Comparison of ENCODE assay signal across 8 cellular contexts in the genomic region with DNA sequence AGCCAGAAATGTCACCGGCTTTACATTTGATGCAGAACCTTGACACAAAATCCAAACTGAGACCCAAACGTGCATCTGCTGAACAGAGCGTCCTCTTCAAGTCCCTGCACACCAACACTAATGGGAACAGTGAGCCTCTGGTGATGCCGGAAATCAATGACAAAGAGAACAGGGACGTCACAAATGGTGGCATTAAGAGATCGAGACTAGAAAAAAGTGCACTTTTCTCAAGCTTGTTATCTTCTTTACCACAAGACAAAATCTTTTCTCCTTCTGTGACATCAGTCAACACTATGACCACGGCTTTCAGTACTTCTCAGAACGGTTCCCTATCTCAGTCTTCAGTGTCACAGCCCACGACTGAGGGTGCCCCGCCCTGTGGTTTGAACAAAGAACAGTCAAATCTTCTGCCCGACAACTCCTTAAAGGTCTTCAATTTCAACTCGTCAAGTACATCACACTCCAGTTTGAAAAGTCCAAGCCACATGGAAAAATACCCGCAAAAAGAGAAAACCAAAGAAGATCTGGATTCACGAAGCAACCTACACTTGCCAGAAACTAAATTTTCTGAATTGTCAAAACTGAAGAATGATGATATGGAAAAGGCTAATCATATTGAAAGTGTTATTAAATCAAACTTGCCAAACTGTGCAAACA.
DNase-seq lines count a peak whose midpoint lies in the region; ATAC-seq, FAIRE-seq and TF ChIP-seq lines count a peak whose summit lies in the region.

No MANE protein-coding gene starts in this region.

- 25% methylated on average over 14 of the region's 14 CpGs for WGBS in thymus

- H3K27ac ChIP-seq in BLaER1, result no peak overlapping the region
- peak overlapping the region; percentile 94 for H3K27ac ChIP-seq in keratinocyte (ENCODE audit: control insufficient read depth, insufficient read depth, low read length)
- H3K27ac ChIP-seq in thymus (ENCODE audit: low read depth), result peak overlapping the region; percentile 96
- H3K27ac ChIP-seq in WERI-Rb-1, result no peak overlapping the region

- no peak for FAIRE-seq in keratinocyte (lab: Jason Lieb, UNC)

- peak overlapping the region; percentile 25; the same call in 1 of the 2 replicates for H3K4me3 ChIP-seq in BLaER1
- H3K4me3 ChIP-seq in keratinocyte (ENCODE audit: control insufficient read depth in 2 of 3, extremely low read depth in 1 of 3, insufficient read depth in 2 of 3, low read depth in 1 of 3, low read length in 3 of 3), result no peak overlapping the region
- H3K4me3 ChIP-seq in thymus (ENCODE audit: low read length), result peak overlapping the region; percentile 49
- H3K4me3 ChIP-seq in WERI-Rb-1 (ENCODE audit: low read depth, low read length), result no peak overlapping the region

- H4K20me1 ChIP-seq in BLaER1, result no peaks in the 10 kb centered on the region
- no peaks in the 10 kb centered on the region for H4K20me1 ChIP-seq in keratinocyte (ENCODE audit: control insufficient read depth, extremely low read depth, insufficient read depth, low read length)

- H3K9me3 ChIP-seq in BLaER1 (no peaks in the 10 kb centered on the region), keratinocyte (ENCODE audit: control insufficient read depth, low read depth, low read length) (no peaks in the 10 kb centered on the region), thymus (ENCODE audit: control insufficient read depth) (no peaks in the 10 kb centered on the region), WERI-Rb-1 (ENCODE audit: severe bottlenecking) (no peaks in the 10 kb centered on the region)

- H3K4me1 ChIP-seq in BLaER1, result peaks cover 66% of the 10 kb centered on the region
- H3K4me1 ChIP-seq in keratinocyte (ENCODE audit: control insufficient read depth, extremely low read depth, insufficient read depth, low read length), result peaks cover 45% of the 10 kb centered on the region
- peaks cover 20% of the 10 kb centered on the region for H3K4me1 ChIP-seq in thymus (ENCODE audit: control insufficient read depth, insufficient read depth, low read length)

- no peaks in the 10 kb centered on the region for H3K27me3 ChIP-seq in BLaER1
- H3K27me3 ChIP-seq in keratinocyte (ENCODE audit: control insufficient read depth, extremely low read depth, insufficient read depth, low read length), result no peaks in the 10 kb centered on the region
- no peaks in the 10 kb centered on the region for H3K27me3 ChIP-seq in thymus (ENCODE audit: control insufficient read depth, insufficient read depth)
- H3K27me3 ChIP-seq in WERI-Rb-1 (ENCODE audit: insufficient read depth, low read depth, severe bottlenecking), result no peaks in the 10 kb centered on the region

- dilution Hi-C loops in keratinocyte (cut with MboI; ENCODE audit: extremely low pct_ligation_motif_present, low sequenced_read_pairs), result no loop called here

- H3K9ac ChIP-seq in BLaER1, result no peak overlapping the region
- H3K9ac ChIP-seq in keratinocyte (ENCODE audit: control insufficient read depth, extremely low read depth, insufficient read depth, low read length), result no peak overlapping the region

- no peaks in the 10 kb centered on the region for H3K9me1 ChIP-seq in keratinocyte (ENCODE audit: control insufficient read depth, extremely low read depth, insufficient read depth, low read length)

- H3K79me2 ChIP-seq in keratinocyte (ENCODE audit: control insufficient read depth, insufficient read depth, low read length), result peaks cover 71% of the 10 kb centered on the region

- H3K36me3 ChIP-seq in BLaER1, result no peaks in the 10 kb centered on the region
- H3K36me3 ChIP-seq in keratinocyte (ENCODE audit: control insufficient read depth in 2 of 2, extremely low read depth in 1 of 2, insufficient read depth in 2 of 2, low read length in 2 of 2), result peaks cover 5 to 19% of the 10 kb centered on the region in 2 experiments
- H3K36me3 ChIP-seq in thymus (ENCODE audit: control insufficient read depth, insufficient read depth), result no peaks in the 10 kb centered on the region
- H3K36me3 ChIP-seq in WERI-Rb-1, result no peaks in the 10 kb centered on the region

- in situ Hi-C loops in KBM-7 (cut with MboI; ENCODE audit: low pct_unique_long_range_greater_than_20kb, low sequenced_read_pairs), result no loop called here

- H3K4me2 ChIP-seq in BLaER1 (peak overlapping the region; percentile 83), keratinocyte (ENCODE audit: control insufficient read depth, extremely low read depth, insufficient read depth, low read depth, low read length) (no peak overlapping the region)

- no peak overlapping the region for H2AFZ ChIP-seq in keratinocyte (ENCODE audit: control insufficient read depth, low read length)

- DNase-seq in KBM-7, result peak; percentile 71
- peak; percentile 49 to 71 for DNase-seq in activated CD8-positive, alpha-beta memory T cell treated with anti-CD3 and anti-CD28 coated beads for 1 hour (ENCODE audit: extremely low read depth in 1 of 2, low read depth in 1 of 2)
- no peak for DNase-seq in keratinocyte (ENCODE audit: low read depth, low spot score)
- DNase-seq in NCI-H2081 treated with DMSO at 0.1 percent for 48 hours (lab: John Stamatoyannopoulos, UW), result no peak
- DNase-seq in WERI-Rb-1, result no peak

- peak; percentile 57 for ATAC-seq in GM21381 (IDR thresholded peaks at IDR 0.05; ENCODE audit: unreplicated experiment)

- no peak for TF ChIP-seq CTCF in keratinocyte (optimal IDR thresholded peaks at IDR 0.05 in 1 of 3, IDR thresholded peaks at IDR 0.05 in 1 of 3, conservative IDR thresholded peaks at IDR 0.05 in 1 of 3; ENCODE audit: extremely low read depth in 1 of 3, insufficient read depth in 2 of 3, low read length in 3 of 3)
- no peak for TF ChIP-seq CTCF in WERI-Rb-1 (IDR thresholded peaks at IDR 0.05; ENCODE audit: low read depth, low read length)

Comparison
In these comparisons a context has a peak if more than half of its experiments do, and no peak if none do; other contexts are left out.
1. H3K27ac ChIP-seq: peak in keratinocyte (single experiment) and thymus (single experiment); none in BLaER1 (single experiment) and WERI-Rb-1 (single experiment).
2. H3K4me3 ChIP-seq: peak in BLaER1 (single experiment) and thymus (single experiment); none in keratinocyte (0 of 3) and WERI-Rb-1 (single experiment).
3. DNase-seq: peak in KBM-7 (single experiment) and activated CD8-positive, alpha-beta memory T cell treated with anti-CD3 and anti-CD28 coated beads for 1 hour (2 of 2); none in keratinocyte (single experiment), NCI-H2081 treated with DMSO at 0.1 percent for 48 hours (single experiment) and WERI-Rb-1 (single experiment).